ENCODE assay signal across 9 cellular contexts in the genomic region with DNA sequence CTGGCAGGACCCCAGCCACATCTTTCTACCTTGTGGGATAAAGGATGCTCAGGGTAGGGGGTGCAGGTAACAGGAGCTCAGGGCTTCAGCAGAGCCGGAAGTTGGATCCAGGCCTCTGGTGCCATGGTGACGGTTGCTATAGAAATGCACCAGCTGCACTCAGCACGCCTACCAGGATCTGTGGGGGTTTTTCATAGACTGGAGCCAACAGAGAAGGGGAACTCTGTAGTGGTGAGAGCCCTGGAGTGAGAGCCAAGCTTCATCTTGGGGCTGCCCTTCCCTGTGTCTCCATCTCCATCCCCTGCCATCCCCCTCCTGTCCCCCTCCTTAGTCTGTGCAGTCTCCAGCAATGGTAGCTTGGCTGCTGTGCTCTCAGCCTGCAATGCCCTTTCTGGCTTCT. TPM values are rescaled to one million over a fixed set of nuclear protein-coding genes. Genes with fewer than 3 reads are reported as not detected.
DNase-seq lines count a peak whose midpoint lies in the region; ATAC-seq, FAIRE-seq and TF ChIP-seq lines count a peak whose summit lies in the region.
"Had no signal": no experiment of that assay in that cellular context is flagged by ENCODE, and none has a peak within 500 bp of the region (broad histone marks: within the 10 kb centered on the region; RNA-seq: fewer than 3 reads in every experiment).

No MANE protein-coding gene starts in this region.

- no peak overlapping the region for H3K4ac ChIP-seq in IMR-90 (ENCODE audit: low read depth, low read length)

- H3K27me3 ChIP-seq in BE2C (no peaks in the 10 kb centered on the region), IMR-90 (ENCODE audit: control insufficient read depth, insufficient read depth, low read length) (peaks cover 13% of the 10 kb centered on the region), pancreas (no peaks in the 10 kb centered on the region), vagina (no peaks in the 10 kb centered on the region)

- H3K27ac ChIP-seq in IMR-90 (ENCODE audit: insufficient read depth, low read length) (no peak overlapping the region), pancreas (no peak overlapping the region), vagina (no peak overlapping the region)

- H3K36me3 Mint-ChIP-seq in activated B cell treated with CpG ODN at 0.5 μM for 24 hours (ENCODE audit: low read depth): no peaks in the 10 kb centered on the region

- ATAC-seq in GM19351 (IDR thresholded peaks at IDR 0.05; ENCODE audit: unreplicated experiment) (peak; percentile 88), IMR-90 (ENCODE audit: low read depth) (no peak; the same call in 1 of the 2 replicates), activated B cell treated with CpG ODN at 0.5 μM for 24 hours (ENCODE audit: low read depth) (peak; percentile 50), pancreas (peak in 3 of 4 donors; percentile 57 to 68 (median 63)), HG03521 (IDR thresholded peaks at IDR 0.05; ENCODE audit: unreplicated experiment) (no peak)

- H3K9me3 ChIP-seq in BE2C (no peaks in the 10 kb centered on the region), IMR-90 (ENCODE audit: control insufficient read depth, insufficient read depth, low read length) (no peaks in the 10 kb centered on the region), pancreas (no peaks in the 10 kb centered on the region), vagina (no peaks in the 10 kb centered on the region)

- H3K4me3 Mint-ChIP-seq in activated B cell treated with CpG ODN at 0.5 μM for 24 hours: no peak overlapping the region
- H3K4me3 Mint-ChIP-seq: stimulated activated naive CD8-positive, alpha-beta T cell treated with anti-CD3 and anti-CD28 coated beads, Interleukin-15, Interleukin-2, amounts not matched to agents 100 ng/mL and 50 ng/mL, for 24 hours had no signal

- H3K4me1 ChIP-seq in BE2C (peaks cover 18% of the 10 kb centered on the region), IMR-90 (ENCODE audit: control insufficient read depth, insufficient read depth, low read length) (peaks cover 7% of the 10 kb centered on the region; the same call in 1 of the 2 replicates), pancreas (no peaks in the 10 kb centered on the region), vagina (no peaks in the 10 kb centered on the region)

- POLR2A ChIA-PET in IMR-90 (lab: Charles Lee; ENCODE audit: unreplicated experiment) (no interaction called here), activated B cell treated with CpG ODN at 0.5 μM for 24 hours (lab: Charles Lee) (no interaction called here)

- H4K5ac ChIP-seq in IMR-90 (ENCODE audit: low read depth, low read length): no peak overlapping the region

- H3K14ac ChIP-seq in IMR-90 (replicated peaks; ENCODE audit: low read depth, low read length): no peak overlapping the region

- peaks cover 4% of the 10 kb centered on the region; the same call in 1 of the 2 replicates for H3K9me1 ChIP-seq in IMR-90 (ENCODE audit: insufficient read depth, low read length)

- no peak overlapping the region for H2BK5ac ChIP-seq in IMR-90 (ENCODE audit: low read depth, low read length, poor library complexity, severe bottlenecking)

- dilution Hi-C loops in IMR-90 (cut with HindIII; ENCODE audit: low sequenced_read_pairs, unreplicated experiment): no loop called here

- no peaks in the 10 kb centered on the region for H4K20me1 ChIP-seq in IMR-90 (ENCODE audit: insufficient read depth, low read length)

- intact Hi-C loops in IMR-90 (cut with micrococcal nuclease): no loop called here
- intact Hi-C loops in activated B cell treated with CpG ODN at 0.5 μM for 24 hours (cut with micrococcal nuclease): no loop called here
- intact Hi-C loops in pancreas (cut with DNase I): no loop called here
- intact Hi-C loops in vagina (cut with DNase I): no loop called here

- H3K18ac ChIP-seq in IMR-90 (ENCODE audit: low read depth, low read length): no peak overlapping the region

- no peak overlapping the region for H2BK15ac ChIP-seq in IMR-90 (ENCODE audit: low read depth, low read length)

- H3K79me1 ChIP-seq in IMR-90 (ENCODE audit: low read depth in 1 of 2, low read length in 2 of 2): no peaks in the 10 kb centered on the region

- no peak overlapping the region for H3K23ac ChIP-seq in IMR-90 (ENCODE audit: low read depth, low read length)

- H3K36me3 ChIP-seq in BE2C (no peaks in the 10 kb centered on the region), IMR-90 (ENCODE audit: control insufficient read depth, insufficient read depth, low read length) (no peaks in the 10 kb centered on the region), pancreas (no peaks in the 10 kb centered on the region), vagina (no peaks in the 10 kb centered on the region)

- no peaks in the 10 kb centered on the region for H3K27me3 Mint-ChIP-seq in activated B cell treated with CpG ODN at 0.5 μM for 24 hours

- no peak overlapping the region for H2BK120ac ChIP-seq in IMR-90 (ENCODE audit: low read depth, low read length)

- H4K91ac ChIP-seq in IMR-90 (ENCODE audit: insufficient read depth, low read depth, low read length): no peak overlapping the region

- no peak overlapping the region for H3K56ac ChIP-seq in IMR-90 (ENCODE audit: extremely low read depth, insufficient read depth, low read length)

- no peak overlapping the region for H3K4me3 ChIP-seq in BE2C (ENCODE audit: low read depth, low read length)
- no peak overlapping the region for H3K4me3 ChIP-seq in IMR-90 (ENCODE audit: insufficient read depth, low read depth, low read length)
- no peak overlapping the region for H3K4me3 ChIP-seq in pancreas
- no peak overlapping the region for H3K4me3 ChIP-seq in vagina

- no peak overlapping the region for H3K9ac ChIP-seq in IMR-90 (ENCODE audit: low read depth, low read length)

- TF ChIP-seq CTCF in BE2C (IDR thresholded peaks at IDR 0.05; ENCODE audit: low read depth, low read length): no peak
- TF ChIP-seq CTCF in IMR-90 (conservative IDR thresholded peaks at IDR 0.05; ENCODE audit: low read depth, low read length): no peak
- TF ChIP-seq CTCF in activated B cell treated with CpG ODN at 0.5 μM for 24 hours (IDR thresholded peaks at IDR 0.05): no peak
- no peak for TF ChIP-seq CTCF in pancreas (IDR thresholded peaks at IDR 0.05)
- TF ChIP-seq CTCF in vagina (IDR thresholded peaks at IDR 0.05): no peak

- no peak overlapping the region for H4K8ac ChIP-seq in IMR-90 (ENCODE audit: low read depth in 2 of 2, low read length in 2 of 2)

- no peak overlapping the region for H2BK20ac ChIP-seq in IMR-90 (ENCODE audit: low read depth, low read length)

- TF ChIP-seq RAD21 in IMR-90 (IDR thresholded peaks at IDR 0.05; ENCODE audit: low read length): no peak

- no CpG with 5 or more reads among the region's 3 CpGs for WGBS in IMR-90 (ENCODE audit: extremely low coverage in 2 of 2, insufficient read length in 1 of 2), 2 experiments
- 55 to 67% methylated on average over 3 of the region's 3 CpGs for WGBS in pancreas, 2 donors

- no peak overlapping the region for H3K27ac Mint-ChIP-seq in activated B cell treated with CpG ODN at 0.5 μM for 24 hours
- H3K27ac Mint-ChIP-seq: stimulated activated naive CD8-positive, alpha-beta T cell treated with anti-CD3 and anti-CD28 coated beads, Interleukin-15, Interleukin-2, amounts not matched to agents 100 ng/mL and 50 ng/mL, for 24 hours had no signal

- CTCF ChIA-PET in IMR-90 (lab: Yijun Ruan, JAX) (no interaction called here), activated B cell treated with CpG ODN at 0.5 μM for 24 hours (lab: Charles Lee) (no interaction called here)

- H2AFZ ChIP-seq in IMR-90 (replicated peaks; ENCODE audit: low read length, poor library complexity): no peak overlapping the region

- H3K9me3 Mint-ChIP-seq in activated B cell treated with CpG ODN at 0.5 μM for 24 hours: no peaks in the 10 kb centered on the region
- H3K9me3 Mint-ChIP-seq: stimulated activated naive CD8-positive, alpha-beta T cell treated with anti-CD3 and anti-CD28 coated beads, Interleukin-15, Interleukin-2, amounts not matched to agents 100 ng/mL and 50 ng/mL, for 24 hours had no signal

- DNase-seq in BE2C (peak; percentile 85), IMR-90 (peak; percentile 10), activated B cell treated with CpG ODN at 0.5 μM for 24 hours (no peak), pancreas (peak in 2 of 6 donors; percentile 17 to 28), vagina (ENCODE audit: extremely low spot score in 2 of 2) (no peak)
- no peak for DNase-seq in effector CD4-positive, alpha-beta T cell

- BruUV-seq in IMR-90 (replicated peaks; lab: Mats Ljungman, UMichigan): no TSS peak

- in situ Hi-C loops in IMR-90 (cut with MboI; ENCODE audit: low sequenced_read_pairs): no loop called here

- no peak for FAIRE-seq in pancreas (lab: Jason Lieb, UNC)

- no peak overlapping the region for H2AK5ac ChIP-seq in IMR-90 (ENCODE audit: low read depth, low read length)

- TF ChIP-seq POLR2A in IMR-90 (IDR thresholded peaks at IDR 0.05; ENCODE audit: low read depth, low read length) (no peak), vagina (IDR thresholded peaks at IDR 0.05) (no peak)

- no peak overlapping the region for H3K4me2 ChIP-seq in IMR-90 (ENCODE audit: low read depth, low read length)

- H3K4me1 Mint-ChIP-seq in activated B cell treated with CpG ODN at 0.5 μM for 24 hours: peaks cover 13% of the 10 kb centered on the region

- no peak overlapping the region for H2AK9ac ChIP-seq in IMR-90 (replicated peaks; ENCODE audit: low read depth, low read length, poor library complexity)

TF ChIP-seq in IMR-90, 13 proteins besides CTCF, POLR2A, EP300 and RAD21 (continues in another document):
- TF ChIP-seq RCOR1 (IDR thresholded peaks at IDR 0.05; ENCODE audit: insufficient replicate concordance, low read length) (no peak), NFE2L2 (IDR thresholded peaks at IDR 0.05; ENCODE audit: low read depth, low read length) (no peak), CHD1 (IDR thresholded peaks at IDR 0.05; ENCODE audit: low read depth, low read length) (no peak), SMC3 (IDR thresholded peaks at IDR 0.05; ENCODE audit: low read depth, low read length) (no peak)
- TF ChIP-seq, protein P1, sequence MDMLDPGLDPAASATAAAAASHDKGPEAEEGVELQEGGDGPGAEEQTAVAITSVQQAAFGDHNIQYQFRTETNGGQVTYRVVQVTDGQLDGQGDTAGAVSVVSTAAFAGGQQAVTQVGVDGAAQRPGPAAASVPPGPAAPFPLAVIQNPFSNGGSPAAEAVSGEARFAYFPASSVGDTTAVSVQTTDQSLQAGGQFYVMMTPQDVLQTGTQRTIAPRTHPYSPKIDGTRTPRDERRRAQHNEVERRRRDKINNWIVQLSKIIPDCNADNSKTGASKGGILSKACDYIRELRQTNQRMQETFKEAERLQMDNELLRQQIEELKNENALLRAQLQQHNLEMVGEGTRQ (IDR thresholded peaks at IDR 0.05; ENCODE audit: low read depth, low read length): no peak

RNA-seq across cellular contexts. Expression of gene BOD1, which starts 27.5 kb away (rescaled TPM):
- 98.1 TPM for polyA plus RNA-seq in BE2C (2012; ENCODE audit: insufficient read depth, insufficient read length, low read depth)
- total RNA-seq in IMR-90 (2012; rRNA removed) (71.7 and 74.7 TPM in 2 replicates), activated B cell treated with CpG ODN at 0.5 μM for 24 hours (28.9 and 32.4 TPM in 2 replicates), pancreas (10 to 100 TPM; 24.1 to 31.6 (median 27.4) TPM), vagina (34.1 TPM)
- polyA plus RNA-seq in IMR-90 (2012; rRNA removed) (48.5 and 57.9 TPM in 2 replicates), pancreas (10 to 100 TPM; 21.5 to 42.5 TPM)
- polyA plus RNA-seq in IMR-90 (2012; cell fraction: cytosol; rRNA removed): 24.1 and 26.3 TPM in 2 replicates
- polyA plus RNA-seq in IMR-90 (2012; cell fraction: nucleus; rRNA removed; ENCODE audit: low replicate concordance): 36.9 and 116 TPM in 2 replicates

Comparison
In these comparisons a context has a peak if more than half of its experiments do, and no peak if none do; other contexts are left out.
1. DNase-seq: peak in BE2C (single experiment) and IMR-90 (single experiment); none in activated B cell treated with CpG ODN at 0.5 μM for 24 hours (single experiment), vagina (0 of 2) and effector CD4-positive, alpha-beta T cell (single experiment).
2. ATAC-seq: peak in GM19351 (single experiment), activated B cell treated with CpG ODN at 0.5 μM for 24 hours (single experiment) and pancreas (3 of 4); none in IMR-90 (single experiment) and HG03521 (single experiment).